Comparison of ENCODE assay signal across 23 cellular contexts in the genomic region with DNA sequence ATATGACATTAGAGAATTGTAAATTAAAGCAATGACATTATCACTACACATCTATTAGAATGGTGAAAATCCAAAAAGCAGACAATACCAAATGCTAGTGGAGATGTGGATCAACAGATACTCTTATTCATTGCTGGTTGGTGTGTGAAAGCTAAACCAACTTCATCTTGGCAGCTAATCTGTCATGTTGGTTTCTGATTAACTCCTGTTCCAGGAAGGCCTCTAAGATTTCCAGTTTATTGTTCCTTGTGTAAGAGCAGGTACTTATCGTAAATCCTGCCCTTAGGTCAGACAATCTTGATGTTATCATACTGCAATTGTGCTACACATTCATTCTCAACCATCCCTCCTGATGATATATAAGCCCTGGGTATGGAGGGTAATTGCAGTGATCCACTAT.
A peak's percentile ranks its signal among the peaks of the same experiment; 100 is the strongest.
DNase-seq lines count a peak whose midpoint lies in the region; ATAC-seq, FAIRE-seq and TF ChIP-seq lines count a peak whose summit lies in the region.
"Had no signal": no experiment of that assay in that cellular context is flagged by ENCODE, and none has a peak within 500 bp of the region (broad histone marks: within the 10 kb centered on the region; RNA-seq: fewer than 3 reads in every experiment).

No MANE protein-coding gene starts in this region.

- H3F3A ChIP-seq in neural progenitor cell (ENCODE audit: low read depth), result no peaks in the 10 kb centered on the region

- H3K4me3 Mint-ChIP-seq in neural progenitor cell, result no peak overlapping the region
- H3K4me3 Mint-ChIP-seq: CD4-positive, CD25-positive, alpha-beta regulatory T cell; CD8-positive, alpha-beta memory T cell; HFFc6 had no signal

- H3K4me1 ChIP-seq in right lobe of liver (no peaks in the 10 kb centered on the region), HepG2 (ENCODE audit: insufficient read depth, low read length) (no peaks in the 10 kb centered on the region), hepatocyte (ENCODE audit: insufficient read depth) (no peaks in the 10 kb centered on the region), mucosa of rectum (ENCODE audit: control insufficient read depth in 2 of 2, insufficient read depth in 2 of 2, low read length in 2 of 2) (peaks cover 0 to 4% of the 10 kb centered on the region in 2 donors), neural progenitor cell (no peaks in the 10 kb centered on the region)
- H3K4me1 ChIP-seq: BE2C, Caco-2 had no signal

- H3K4me1 Mint-ChIP-seq in neural progenitor cell, result no peaks in the 10 kb centered on the region
- H3K4me1 Mint-ChIP-seq: CD4-positive, CD25-positive, alpha-beta regulatory T cell; CD8-positive, alpha-beta memory T cell had no signal

- no peak overlapping the region for H3K27ac Mint-ChIP-seq in neural progenitor cell
- H3K27ac Mint-ChIP-seq: CD4-positive, CD25-positive, alpha-beta regulatory T cell; CD8-positive, alpha-beta memory T cell; HFFc6 had no signal

- POLR2A ChIA-PET in HepG2 (lab: Yijun Ruan, JAX), result no interaction called here

- no peak for TF ChIP-seq RAD21 in HepG2 (CRISPR knock-in tag; IDR thresholded peaks at IDR 0.05)

- H3K27me3 ChIP-seq in right lobe of liver (no peaks in the 10 kb centered on the region), HepG2 (ENCODE audit: control insufficient read depth in 1 of 2, insufficient read depth in 2 of 2, low read length in 2 of 2) (no peaks in the 10 kb centered on the region), hepatocyte (no peaks in the 10 kb centered on the region), mucosa of rectum (ENCODE audit: control insufficient read depth in 2 of 2, insufficient read depth in 2 of 2, low read length in 2 of 2) (no peaks in the 10 kb centered on the region), neural progenitor cell (no peaks in the 10 kb centered on the region)
- H3K27me3 ChIP-seq: BE2C had no signal

- CTCF ChIA-PET in HepG2 (lab: Yijun Ruan, JAX; ENCODE audit: low intra/inter-chr PET ratio, low total read pairs), result no interaction called here

- peak in 3 of 4 donors; percentile 57 to 90 (median 88) for ATAC-seq in right lobe of liver
- no peak for ATAC-seq in HepG2
- ATAC-seq: HCT116 had no signal

- peaks cover 2% of the 10 kb centered on the region for H3K27me3 Mint-ChIP-seq in neural progenitor cell (ENCODE audit: insufficient read depth, low read depth)
- H3K27me3 Mint-ChIP-seq: CD4-positive, CD25-positive, alpha-beta regulatory T cell; CD8-positive, alpha-beta memory T cell had no signal

- DNase-seq in right lobe of liver (no peak), HepG2 (ENCODE audit: low spot score) (no peak), hepatocyte (ENCODE audit: low spot score) (peak; percentile 6), neural progenitor cell (ENCODE audit: low spot score) (no peak), COR-L47 (lab: John Stamatoyannopoulos, UW) (no peak), AG08395 (ENCODE audit: low spot score) (no peak)
- DNase-seq: BE2C; C1 segment of cervical spinal cord; Caco-2; CD4-positive, CD25-positive, alpha-beta regulatory T cell; CD8-positive, alpha-beta memory T cell; DMS153; DMS79; GDM1; GOT3; H7; HFFc6; IMR-90 had no signal

- intact Hi-C loops in right lobe of liver (cut with DNase I) (no loop called here), HepG2 (cut with micrococcal nuclease; ENCODE audit: unreplicated experiment) (no loop called here)

- in situ Hi-C loops in HepG2 (cut with HindIII; ENCODE audit: extremely low pct_ligation_motif_present, low pct_unique_long_range_greater_than_20kb), result no loop called here

- no TSS peak for BruUV-seq in HepG2 (replicated peaks; lab: Mats Ljungman, UMichigan)

- H3K4me2 ChIP-seq in HepG2 (ENCODE audit: low read depth, low read length) (no peak overlapping the region), hepatocyte (no peak overlapping the region), neural progenitor cell (no peak overlapping the region)

- 13% methylated on average over 1 of the region's 1 CpG for WGBS in right lobe of liver (ENCODE audit: insufficient coverage, low coverage, low lambda C conversion rate, missing lambda C conversion rate)
- 0% methylated on average over 1 of the region's 1 CpG for WGBS in HepG2 (ENCODE audit: low lambda C conversion rate)
- 55% methylated on average over 1 of the region's 1 CpG for WGBS in hepatocyte (ENCODE audit: low lambda C conversion rate, missing lambda C conversion rate)

- H3K79me2 ChIP-seq in HepG2 (ENCODE audit: insufficient read depth, low read length), result no peaks in the 10 kb centered on the region
- H3K79me2 ChIP-seq in hepatocyte, result no peaks in the 10 kb centered on the region
- no peaks in the 10 kb centered on the region for H3K79me2 ChIP-seq in neural progenitor cell (ENCODE audit: low read depth)

- no peak for FAIRE-seq in HepG2 (lab: Jason Lieb, UNC)
- FAIRE-seq: GM12892 had no signal

- no peaks in the 10 kb centered on the region for H3K36me3 Mint-ChIP-seq in neural progenitor cell
- H3K36me3 Mint-ChIP-seq: CD4-positive, CD25-positive, alpha-beta regulatory T cell; CD8-positive, alpha-beta memory T cell had no signal

- H3K9ac ChIP-seq in HepG2 (ENCODE audit: insufficient read depth, low read depth, low read length) (no peak overlapping the region), mucosa of rectum (ENCODE audit: low read depth in 1 of 2, low read length in 2 of 2) (no peak overlapping the region), neural progenitor cell (no peak overlapping the region)

- H4K20me1 ChIP-seq in HepG2 (ENCODE audit: insufficient read depth, low read length) (no peaks in the 10 kb centered on the region), hepatocyte (ENCODE audit: insufficient read depth, poor library complexity, severe bottlenecking) (no peaks in the 10 kb centered on the region), neural progenitor cell (ENCODE audit: low read depth) (no peaks in the 10 kb centered on the region)

- H2AFZ ChIP-seq in HepG2 (ENCODE audit: low read length) (no peak overlapping the region), hepatocyte (no peak overlapping the region), neural progenitor cell (replicated peaks) (no peak overlapping the region)

- H3K36me3 ChIP-seq in right lobe of liver (no peaks in the 10 kb centered on the region), HepG2 (replicated peaks in 1 of 2; ENCODE audit: control insufficient read depth in 1 of 2, insufficient read depth in 2 of 2, low read length in 2 of 2) (no peaks in the 10 kb centered on the region), hepatocyte (replicated peaks; ENCODE audit: insufficient read depth, low read depth) (no peaks in the 10 kb centered on the region), mucosa of rectum (ENCODE audit: control insufficient read depth in 2 of 2, insufficient read depth in 2 of 2, low read length in 2 of 2) (no peaks in the 10 kb centered on the region), neural progenitor cell (no peaks in the 10 kb centered on the region)
- H3K36me3 ChIP-seq: BE2C had no signal

- H3K27ac ChIP-seq in right lobe of liver (no peak overlapping the region), HepG2 (ENCODE audit: extremely low read length, insufficient read depth, low read length) (no peak overlapping the region), hepatocyte (no peak overlapping the region), mucosa of rectum (ENCODE audit: low read depth in 2 of 2, low read length in 2 of 2) (peak overlapping the region; percentile 27 to 30), neural progenitor cell (no peak overlapping the region)
- H3K27ac ChIP-seq: 22Rv1, HL-60 had no signal

- H3K4me3 ChIP-seq in right lobe of liver (no peak overlapping the region), HepG2 (replicated peaks in 1 of 3; ENCODE audit: insufficient read depth in 1 of 3, low read depth in 2 of 3, low read length in 3 of 3) (no peak overlapping the region), hepatocyte (no peak overlapping the region), mucosa of rectum (ENCODE audit: low read length in 2 of 2) (no peak overlapping the region), neural progenitor cell (no peak overlapping the region)

- H3K9me3 Mint-ChIP-seq in neural progenitor cell, result peaks cover 5% of the 10 kb centered on the region

- no peaks in the 10 kb centered on the region for H3K9me2 ChIP-seq in hepatocyte (replicated peaks; ENCODE audit: insufficient read depth)

- H3K9me3 ChIP-seq in right lobe of liver (no peaks in the 10 kb centered on the region), HepG2 (ENCODE audit: low read length) (no peaks in the 10 kb centered on the region), hepatocyte (ENCODE audit: low read depth) (no peaks in the 10 kb centered on the region), mucosa of rectum (ENCODE audit: control insufficient read depth in 2 of 2, low read length in 2 of 2) (no peaks in the 10 kb centered on the region), neural progenitor cell (ENCODE audit: low read depth) (no peaks in the 10 kb centered on the region)
- H3K9me3 ChIP-seq: BE2C, Caco-2 had no signal

- TF ChIP-seq POLR2A in right lobe of liver (IDR thresholded peaks at IDR 0.05), result no peak
- no peak for TF ChIP-seq POLR2A in HepG2 (IDR thresholded peaks at IDR 0.05; ENCODE audit: insufficient read depth in 1 of 2, low read depth in 2 of 2, low read length in 2 of 2)

- TF ChIP-seq EP300 in HepG2 (IDR thresholded peaks at IDR 0.05; ENCODE audit: low read depth in 2 of 2, low read length in 2 of 2), result no peak
- TF ChIP-seq EP300 in HepG2 (CRISPR knock-in tag; IDR thresholded peaks at IDR 0.05; ENCODE audit: borderline replicate concordance), result no peak

- no peak for TF ChIP-seq CTCF in right lobe of liver (IDR thresholded peaks at IDR 0.05)
- TF ChIP-seq CTCF in HepG2 (CRISPR knock-in tag; IDR thresholded peaks at IDR 0.05), result no peak
- no peak for TF ChIP-seq CTCF in hepatocyte (IDR thresholded peaks at IDR 0.05; ENCODE audit: poor library complexity)
- no peak for TF ChIP-seq CTCF in neural progenitor cell (IDR thresholded peaks at IDR 0.05)

TF ChIP-seq in HepG2, 621 proteins besides CTCF, POLR2A, EP300 and RAD21:
- no peak for TF ChIP-seq ZNF572 (CRISPR knock-in tag; IDR thresholded peaks at IDR 0.05)
- no peak for TF ChIP-seq YEATS4 (CRISPR knock-in tag; IDR thresholded peaks at IDR 0.05; ENCODE audit: borderline replicate concordance)
- no peak for TF ChIP-seq ZNF430 (CRISPR knock-in tag; IDR thresholded peaks at IDR 0.05)
- no peak for TF ChIP-seq ZNF792 (CRISPR knock-in tag; IDR thresholded peaks at IDR 0.05)
- no peak for TF ChIP-seq ZNF558 (CRISPR knock-in tag; IDR thresholded peaks at IDR 0.05; ENCODE audit: borderline replicate concordance)

Comparison
In these comparisons a context has a peak if more than half of its experiments do, and no peak if none do; other contexts are left out.
1. H3K27ac ChIP-seq: peak in mucosa of rectum (2 of 2); none in right lobe of liver (0 of 3), HepG2 (single experiment), hepatocyte (single experiment) and neural progenitor cell (single experiment).